In the genomic region with DNA sequence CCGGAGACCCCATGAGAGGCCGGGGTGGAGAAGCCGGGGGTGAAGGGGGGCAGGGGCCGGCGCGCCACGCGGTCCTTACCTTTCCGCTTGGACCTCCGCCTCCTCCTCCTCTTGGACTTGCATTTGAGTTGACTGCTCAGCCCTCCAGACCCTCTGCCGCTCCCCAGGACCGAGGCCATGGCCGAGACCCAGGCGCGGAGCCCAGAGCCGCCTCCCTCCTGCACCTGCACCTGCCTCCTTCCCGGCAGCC, we compare ENCODE assay signal across 8 cellular contexts. TPM values are rescaled to one million over a fixed set of nuclear protein-coding genes. Genes with fewer than 3 reads are reported as not detected.
DNase-seq lines count a peak whose midpoint lies in the region; ATAC-seq and TF ChIP-seq lines count a peak whose summit lies in the region.
"Had no signal": no experiment of that assay in that cellular context is flagged by ENCODE, and none has a peak within 500 bp of the region (broad histone marks: within the 10 kb centered on the region; RNA-seq: fewer than 3 reads in every experiment).

No MANE protein-coding gene starts in this region.

- peak overlapping the region; percentile 44 to 63 for H3K4me3 Mint-ChIP-seq in stimulated activated naive CD8-positive, alpha-beta T cell treated with anti-CD3 and anti-CD28 coated beads, Interleukin-15, amount 100 ng/mL, for 72 hours
- no peak overlapping the region for H3K4me3 Mint-ChIP-seq in natural killer cell
- H3K4me3 Mint-ChIP-seq: T-helper 2 cell treated with Interferon-gamma antibody and Interleukin-4, amounts not matched to agents 5 μg/mL and 100 μg/mL, for 36 hours had no signal

- peaks cover 0 to 15% (median 6%) of the 10 kb centered on the region in 4 donors for H3K4me1 ChIP-seq in Peyer's patch
- peaks cover 8% of the 10 kb centered on the region for H3K4me1 ChIP-seq in iPS-18a (ENCODE audit: control insufficient read depth, low read depth, low read length)

- ATAC-seq in GM21528 (IDR thresholded peaks at IDR 0.05; ENCODE audit: low FRiP score, unreplicated experiment) (peak; percentile 3), natural killer cell (no peak)
- ATAC-seq in stimulated activated naive CD8-positive, alpha-beta T cell treated with anti-CD3 and anti-CD28 coated beads, Interleukin-15, amount 100 ng/mL, for 72 hours, result no peak

- DNase-seq in Peyer's patch, result no peak
- DNase-seq in stimulated activated naive CD8-positive, alpha-beta T cell treated with anti-CD3 and anti-CD28 coated beads, Interleukin-15, amount 100 ng/mL, for 72 hours, result no peak
- no peak for DNase-seq in activated CD4-positive, alpha-beta T cell treated with anti-CD3 and anti-CD28 coated beads for 1 hour
- no peak for DNase-seq in COLO668 (lab: John Stamatoyannopoulos, UW; ENCODE audit: unreplicated experiment)
- DNase-seq in natural killer cell, result no peak

- intact Hi-C loops in natural killer cell (cut with micrococcal nuclease), result no loop called here

- H3K27me3 ChIP-seq in Peyer's patch (peaks cover 0 to 8% of the 10 kb centered on the region in 2 donors), iPS-18a (ENCODE audit: control insufficient read depth, insufficient read depth, low read length) (peaks cover 51% of the 10 kb centered on the region)

- no peaks in the 10 kb centered on the region for H3K36me3 Mint-ChIP-seq in natural killer cell

- H3K27me3 Mint-ChIP-seq in stimulated activated naive CD8-positive, alpha-beta T cell treated with anti-CD3 and anti-CD28 coated beads, Interleukin-15, amount 100 ng/mL, for 72 hours, result peaks cover 80% of the 10 kb centered on the region
- H3K27me3 Mint-ChIP-seq in natural killer cell (ENCODE audit: low read depth in 2 of 2), result peaks cover 37 to 75% of the 10 kb centered on the region in 2 donors

- TF ChIP-seq CTCF in Peyer's patch (IDR thresholded peaks at IDR 0.05) (no peak), natural killer cell (IDR thresholded peaks at IDR 0.05) (no peak)

- no peak for TF ChIP-seq POLR2A in Peyer's patch (IDR thresholded peaks at IDR 0.05)

- H3K27ac ChIP-seq in Peyer's patch (no peak overlapping the region), iPS-18a (ENCODE audit: low read length) (no peak overlapping the region)

- no peaks in the 10 kb centered on the region for H3K9me3 ChIP-seq in Peyer's patch
- H3K9me3 ChIP-seq in iPS-18a (ENCODE audit: control insufficient read depth, low read depth, low read length), result no peaks in the 10 kb centered on the region

- H3K36me3 ChIP-seq in Peyer's patch (no peaks in the 10 kb centered on the region), iPS-18a (ENCODE audit: control insufficient read depth, low read depth, low read length) (no peaks in the 10 kb centered on the region)

- H3K27ac Mint-ChIP-seq in stimulated activated naive CD8-positive, alpha-beta T cell treated with anti-CD3 and anti-CD28 coated beads, Interleukin-15, amount 100 ng/mL, for 72 hours, result no peak overlapping the region
- H3K27ac Mint-ChIP-seq in natural killer cell, result no peak overlapping the region
- H3K27ac Mint-ChIP-seq: T-helper 2 cell treated with Interferon-gamma antibody and Interleukin-4, amounts not matched to agents 5 μg/mL and 100 μg/mL, for 36 hours had no signal

- peaks cover 8% of the 10 kb centered on the region for H3K4me1 Mint-ChIP-seq in stimulated activated naive CD8-positive, alpha-beta T cell treated with anti-CD3 and anti-CD28 coated beads, Interleukin-15, amount 100 ng/mL, for 72 hours
- no peaks in the 10 kb centered on the region for H3K4me1 Mint-ChIP-seq in natural killer cell

- H3K4me3 ChIP-seq in Peyer's patch (peak overlapping the region in 3 of 4 donors; percentile 16 to 35 (median 19)), iPS-18a (ENCODE audit: low read length) (peak overlapping the region; percentile 63)

- no peaks in the 10 kb centered on the region for H3K9me3 Mint-ChIP-seq in stimulated activated naive CD8-positive, alpha-beta T cell treated with anti-CD3 and anti-CD28 coated beads, Interleukin-15, amount 100 ng/mL, for 72 hours
- H3K9me3 Mint-ChIP-seq in natural killer cell, result no peaks in the 10 kb centered on the region
- H3K9me3 Mint-ChIP-seq: T-helper 2 cell treated with Interferon-gamma antibody and Interleukin-4, amounts not matched to agents 5 μg/mL and 100 μg/mL, for 36 hours had no signal

- H3K9ac ChIP-seq in iPS-18a (ENCODE audit: low read length), result no peak overlapping the region

RNA-seq across cellular contexts. Expression of gene ADARB2, which starts 0.4 kb away (rescaled TPM):
- 1 to 10 TPM; 2.0 to 9.9 (median 5.1) TPM for total RNA-seq in Peyer's patch
- total RNA-seq in natural killer cell, result under 1 TPM; 0.27 to 0.78 (median 0.40) TPM
